17 cellular contexts compared by ENCODE assay signal in genomic region chr6:38975621-38976049, GRCh38.
"Had no signal": no experiment of that assay in that cellular context is flagged by ENCODE, and none has a peak within 500 bp of the region (broad histone marks: within the 10 kb centered on the region; RNA-seq: fewer than 3 reads in every experiment).

No MANE protein-coding gene starts in this region.

- H3K4me3 ChIP-seq: ascending aorta, esophagus muscularis mucosa, neural progenitor cell, tibial nerve, vagina had no signal

- ATAC-seq: activated T-helper 17 cell treated with anti-CD3 and anti-CD28 coated beads, Interleukin-2, amount 50 U/mL, for 72 hours; foreskin keratinocyte had no signal

- H3K27ac ChIP-seq: ascending aorta, esophagus muscularis mucosa, foreskin keratinocyte, neural progenitor cell, tibial nerve, vagina had no signal

- H3K27me3 ChIP-seq: ascending aorta, neural progenitor cell, tibial nerve, vagina had no signal

- DNase-seq: activated CD4-positive, alpha-beta T cell treated with anti-CD3 and anti-CD28 coated beads for 1 hour; activated CD4-positive, alpha-beta T cell treated with anti-CD3 and anti-CD28 coated beads, Interleukin-2, amount 50 U/mL, for 4 hours; activated naive CD4-positive, alpha-beta T cell treated with anti-CD3 and anti-CD28 coated beads for 36 hours; foreskin keratinocyte; glutamatergic neuron; immature natural killer cell; left cardiac atrium; naive B cell; stimulated activated CD4-positive, alpha-beta T cell treated with anti-CD3 and anti-CD28 coated beads, Interleukin-15, amount 100 ng/mL, for 24 hours; stimulated activated CD4-positive, alpha-beta T cell treated with anti-CD3 and anti-CD28 coated beads, Interleukin-4, amount 100 ng/mL, for 1 hour; stimulated activated naive CD4-positive, alpha-beta T cell had no signal

- H3K9me3 ChIP-seq: ascending aorta, esophagus muscularis mucosa, tibial nerve, vagina had no signal

- H3K36me3 ChIP-seq: ascending aorta, esophagus muscularis mucosa, neural progenitor cell, tibial nerve, vagina had no signal

- H3K4me1 ChIP-seq: ascending aorta, foreskin keratinocyte, tibial nerve, vagina had no signal
